ENCODE assay signal across 6 cellular contexts in genomic region chr19:35716735-35716984, GRCh38. TPM values are rescaled to one million over a fixed set of nuclear protein-coding genes. Genes with fewer than 3 reads are reported as not detected.
DNase-seq lines count a peak whose midpoint lies in the region; ATAC-seq, FAIRE-seq and TF ChIP-seq lines count a peak whose summit lies in the region.

No MANE protein-coding gene starts in this region.

- no peaks in the 10 kb centered on the region for H3K9me3 ChIP-seq in HUES64 (ENCODE audit: insufficient read depth, low read depth, low read length)
- no peaks in the 10 kb centered on the region for H3K9me3 ChIP-seq in esophagus muscularis mucosa
- H3K9me3 ChIP-seq in small intestine (ENCODE audit: control insufficient read depth, low read depth) = no peaks in the 10 kb centered on the region

- H3K4me3 ChIP-seq in HUES64 (ENCODE audit: low read length) = peak overlapping the region; percentile 78
- peak overlapping the region; percentile 76 to 98 (median 88) for H3K4me3 ChIP-seq in esophagus muscularis mucosa
- peak overlapping the region; percentile 28 to 95 for H3K4me3 ChIP-seq in small intestine (ENCODE audit: low read depth in 1 of 2, low read length in 2 of 2)

- H3K27me3 ChIP-seq in HUES64 (ENCODE audit: insufficient read depth, low read length) = peaks cover 4% of the 10 kb centered on the region; the same call in 1 of the 2 replicates
- H3K27me3 ChIP-seq in esophagus muscularis mucosa = no peaks in the 10 kb centered on the region
- H3K27me3 ChIP-seq in small intestine (ENCODE audit: control insufficient read depth in 2 of 2, insufficient read depth in 2 of 2, low read length in 2 of 2) = no peaks in the 10 kb centered on the region

- no peak for FAIRE-seq in small intestine (lab: Jason Lieb, UNC)

- no peak for DNase-seq in esophagus muscularis mucosa (ENCODE audit: extremely low spot score)
- no peak for DNase-seq in small intestine
- DNase-seq in activated CD4-positive, CD25-positive, alpha-beta regulatory T cell treated with anti-CD3 and anti-CD28 coated beads, Interleukin-2, amount 50 U/mL, for 72 hours = no peak
- no peak for DNase-seq in COLO668 (lab: John Stamatoyannopoulos, UW; ENCODE audit: unreplicated experiment)

- peak overlapping the region; percentile 81 for H3K9ac ChIP-seq in HUES64 (ENCODE audit: low read depth, low read length)

- WGBS in HUES64 = under 1% methylated on average over 19 of the region's 20 CpGs
- 0% methylated on average over 9 of the region's 20 CpGs for WGBS in esophagus muscularis mucosa
- WGBS in small intestine, 3 donors = 0 to 2% (median 0%) methylated on average over 20 of the region's 20 CpGs

- TF ChIP-seq EP300 in esophagus muscularis mucosa (IDR thresholded peaks at IDR 0.05) = no peak

- peak; percentile 18 for ATAC-seq in GM18511 (IDR thresholded peaks at IDR 0.05; ENCODE audit: unreplicated experiment)

- no peak for TF ChIP-seq CTCF in esophagus muscularis mucosa (IDR thresholded peaks at IDR 0.05)

- intact Hi-C loops in esophagus muscularis mucosa (cut with DNase I) = loop anchor here (1.0 to 5.0 kb wide), 3 partner anchors 14 to 169 kb away; partner anchors contain the start of gene TMEM147

- H3K27ac ChIP-seq in HUES64 (ENCODE audit: low read depth, low read length) (peak overlapping the region; percentile 77), esophagus muscularis mucosa (replicated peaks in 1 of 4) (peak overlapping the region; percentile 83 to 94 (median 90)), small intestine (ENCODE audit: low read depth in 1 of 2, low read length in 1 of 2) (peak overlapping the region; percentile 82 to 94)

- no peak for TF ChIP-seq POLR2A in esophagus muscularis mucosa (IDR thresholded peaks at IDR 0.05; ENCODE audit: low read depth)

- H3K36me3 ChIP-seq in HUES64 (ENCODE audit: insufficient read depth, low read length) (peaks cover 15% of the 10 kb centered on the region), esophagus muscularis mucosa (peaks cover 11 to 22% (median 22%) of the 10 kb centered on the region in 4 donors), small intestine (ENCODE audit: control insufficient read depth in 2 of 2, insufficient read depth in 2 of 2, low read length in 2 of 2) (peaks cover 1 to 7% of the 10 kb centered on the region in 2 donors)

- H3K4me1 ChIP-seq in HUES64 (ENCODE audit: insufficient read depth, low read length) (peaks cover 21% of the 10 kb centered on the region), esophagus muscularis mucosa (peaks cover 24 to 44% (median 36%) of the 10 kb centered on the region in 4 donors), small intestine (ENCODE audit: control insufficient read depth in 2 of 2, insufficient read depth in 1 of 2, low read depth in 1 of 2, low read length in 1 of 2) (peaks cover 0 to 11% of the 10 kb centered on the region in 2 donors)

RNA-seq across cellular contexts. Expression of gene KMT2B, which starts 1.1 kb away (rescaled TPM):
- 18.5 TPM for polyA plus RNA-seq in HUES64 (2013, experiment 1 of 2)
- 18.5 TPM for polyA plus RNA-seq in HUES64 (2013, experiment 2 of 2)
- 10 to 100 TPM; 22.0 to 30.6 (median 24.2) TPM for total RNA-seq in esophagus muscularis mucosa
- polyA plus RNA-seq in small intestine = 10 to 100 TPM; 21.6 to 47.9 (median 21.6) TPM

RNA-seq across cellular contexts. Expression of gene ZBTB32, which starts 12.3 kb away (rescaled TPM):
- polyA plus RNA-seq in HUES64 (2013, experiment 1 of 2) = not detected
- polyA plus RNA-seq in HUES64 (2013, experiment 2 of 2) = not detected
- not detected for total RNA-seq in esophagus muscularis mucosa
- polyA plus RNA-seq in small intestine = under 1 TPM in 1 of 3 donors, not detected in 2; 0.22 TPM

RNA-seq across cellular contexts. Expression of gene IGFLR1, which starts 25.6 kb away (rescaled TPM):
- polyA plus RNA-seq in HUES64 (2013, experiment 1 of 2) = 5.0 TPM
- polyA plus RNA-seq in HUES64 (2013, experiment 2 of 2) = 6.0 TPM
- 1 to 10 TPM; 1.7 to 8.1 (median 5.9) TPM for total RNA-seq in esophagus muscularis mucosa
- 10 to 100 TPM; 11.0 to 17.8 (median 13.2) TPM for polyA plus RNA-seq in small intestine

RNA-seq across cellular contexts. Expression of gene U2AF1L4, which starts 28.6 kb away (rescaled TPM):
- 11.7 TPM for polyA plus RNA-seq in HUES64 (2013, experiment 1 of 2)
- polyA plus RNA-seq in HUES64 (2013, experiment 2 of 2) = 11.4 TPM
- 10 to 100 TPM in 3 of 4 donors, 1 to 10 TPM in 1; 7.9 to 31.1 (median 20.9) TPM for total RNA-seq in esophagus muscularis mucosa
- polyA plus RNA-seq in small intestine = 10 to 100 TPM; 14.6 to 99.7 (median 41.3) TPM

RNA-seq across cellular contexts. Expression of gene PSENEN, which starts 28.8 kb away (rescaled TPM):
- 54.2 TPM for polyA plus RNA-seq in HUES64 (2013, experiment 1 of 2)
- polyA plus RNA-seq in HUES64 (2013, experiment 2 of 2) = 56.0 TPM
- total RNA-seq in esophagus muscularis mucosa = 10 to 100 TPM; 27.4 to 48.7 (median 33.8) TPM
- polyA plus RNA-seq in small intestine = 10 to 100 TPM; 59.7 to 95.9 (median 73.2) TPM
